In the genomic region with DNA sequence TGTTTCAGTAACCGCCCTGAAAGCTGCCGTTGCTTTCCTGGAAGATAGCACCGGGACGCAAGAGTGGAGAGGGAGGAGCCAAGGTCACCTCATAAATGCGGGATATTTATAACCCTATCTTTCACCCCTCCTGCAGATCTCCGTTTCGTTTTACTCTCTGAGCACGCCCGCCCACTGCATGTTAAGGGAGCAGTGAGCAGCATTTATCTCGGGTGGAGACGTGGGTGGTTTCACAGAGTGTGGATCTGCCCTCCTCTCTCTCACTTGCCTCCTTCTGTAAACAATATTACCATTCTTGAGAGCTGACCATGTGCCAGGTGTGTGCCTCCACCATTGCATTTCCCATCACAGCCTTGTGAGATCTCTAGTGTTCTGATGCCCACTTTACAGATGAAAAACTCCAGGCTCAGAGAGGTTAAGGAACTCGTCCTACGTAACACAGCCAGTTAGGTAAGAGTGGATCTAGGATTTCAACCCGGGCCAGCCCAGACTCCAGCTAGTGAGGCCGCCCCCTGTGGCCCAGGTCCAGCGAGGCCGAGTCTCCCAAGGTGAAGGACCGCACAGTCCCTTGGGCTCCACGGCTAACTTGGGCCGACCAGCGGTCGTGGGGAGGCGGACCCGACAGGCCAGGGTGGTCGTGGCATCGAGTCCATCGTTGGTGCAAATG, we compare ENCODE assay signal across 8 cellular contexts. TPM values are rescaled to one million over a fixed set of nuclear protein-coding genes. Genes with fewer than 3 reads are reported as not detected.
DNase-seq lines count a peak whose midpoint lies in the region; ATAC-seq and TF ChIP-seq lines count a peak whose summit lies in the region.

No MANE protein-coding gene starts in this region.

- no peak for TF ChIP-seq CTCF in CD8-positive, alpha-beta T cell (IDR thresholded peaks at IDR 0.05)
- no peak for TF ChIP-seq CTCF in cardiac fibroblast (IDR thresholded peaks at IDR 0.05; ENCODE audit: low read depth, low read length)

- peak overlapping the region; percentile 81 for H3K4me3 Mint-ChIP-seq in CD8-positive, alpha-beta T cell

- no peaks in the 10 kb centered on the region for H3K36me3 Mint-ChIP-seq in CD8-positive, alpha-beta T cell

- intact Hi-C loops in CD8-positive, alpha-beta T cell (cut with DNase I, micrococcal nuclease), result loop anchor here in 1 of 2 experiments (2.0 kb wide), 1 partner anchor 51 kb away; a partner anchor contains a TSS
- intact Hi-C loops in left colon (cut with DNase I, micrococcal nuclease), result no loop called here

- CTCF ChIA-PET in CD8-positive, alpha-beta T cell (lab: Charles Lee), result no interaction called here

- H3K9me3 Mint-ChIP-seq in CD8-positive, alpha-beta T cell, result no peaks in the 10 kb centered on the region

- peaks cover 13% of the 10 kb centered on the region for H3K4me1 Mint-ChIP-seq in CD8-positive, alpha-beta T cell (ENCODE audit: low read depth)

- DNase-seq in CD8-positive, alpha-beta T cell, result no peak
- DNase-seq in RPMI7951 (ENCODE audit: low read depth), result peak; percentile 77
- peak; percentile 80 to 96 for DNase-seq in cardiac fibroblast (ENCODE audit: low read depth in 2 of 2)
- DNase-seq in left colon, result peak; percentile 83 to 96
- peak; percentile 26 for DNase-seq in stimulated activated CD4-positive, alpha-beta T cell treated with anti-CD3 and anti-CD28 coated beads, Interleukin-2, amount 100 ng/mL, for 4 hours (ENCODE audit: low read depth)
- DNase-seq in NCI-H1105 (lab: John Stamatoyannopoulos, UW), result no peak

- no peaks in the 10 kb centered on the region for H3K36me3 ChIP-seq in CD8-positive, alpha-beta T cell (ENCODE audit: insufficient read depth, low read length)

- no peak overlapping the region for H3K27ac ChIP-seq in CD8-positive, alpha-beta T cell (ENCODE audit: low read depth, low read length)

- peak overlapping the region; percentile 47 for H3K4me3 ChIP-seq in CD8-positive, alpha-beta T cell (ENCODE audit: low read depth, low read length)
- H3K4me3 ChIP-seq in cardiac fibroblast (replicated peaks in 1 of 2; ENCODE audit: low read depth in 2 of 2, low read length in 2 of 2), result peak overlapping the region; percentile 56 to 70

- no peaks in the 10 kb centered on the region for H3K9me3 ChIP-seq in CD8-positive, alpha-beta T cell (ENCODE audit: low read length)

- POLR2A ChIA-PET in CD8-positive, alpha-beta T cell (lab: Charles Lee), result interaction anchor here (1.5 kb wide), 1 partner anchor 16 kb away, joined by 4 read pairs; a partner anchor contains a TSS

- H3K27ac Mint-ChIP-seq in CD8-positive, alpha-beta T cell, result no peak overlapping the region

- peaks cover 10% of the 10 kb centered on the region for H3K4me1 ChIP-seq in CD8-positive, alpha-beta T cell (ENCODE audit: insufficient read depth, low read length)

- H3K27me3 Mint-ChIP-seq in CD8-positive, alpha-beta T cell (ENCODE audit: low read depth), result peaks cover 2% of the 10 kb centered on the region

- ATAC-seq in CD8-positive, alpha-beta T cell, result no peak
- ATAC-seq in GM19324 (IDR thresholded peaks at IDR 0.05; ENCODE audit: low FRiP score, unreplicated experiment) (peak; percentile 55), HG03354 (IDR thresholded peaks at IDR 0.05; ENCODE audit: poor library complexity, severe bottlenecking, unreplicated experiment) (peak; percentile 43), left colon (peak; percentile 79)

- no peaks in the 10 kb centered on the region for H3K27me3 ChIP-seq in CD8-positive, alpha-beta T cell (ENCODE audit: insufficient read depth, low read length)

RNA-seq across cellular contexts. Expression of a gene that starts 16.9 kb away (rescaled TPM):
- total RNA-seq in CD8-positive, alpha-beta T cell, result 10 to 100 TPM in 1 of 2 experiments, 1 to 10 TPM in 1; 7.5 to 12.3 TPM
- 18.1 and 20.9 TPM in 2 replicates for total RNA-seq in RPMI7951 (2014; rRNA removed; shearing (Covaris generic))
- total RNA-seq in left colon, result 100 to 1,000 TPM in 1 of 2 donors, 10 to 100 TPM in 1; 97.2 to 165 TPM

RNA-seq across cellular contexts. Expression of a gene that starts 49.5 kb away (rescaled TPM):
- 100 to 1,000 TPM; 251 to 268 TPM for total RNA-seq in CD8-positive, alpha-beta T cell
- total RNA-seq in RPMI7951 (2014; rRNA removed; shearing (Covaris generic)), result 86.9 and 92.3 TPM in 2 replicates
- 100 to 1,000 TPM; 235 to 242 TPM for total RNA-seq in left colon

RNA-seq across cellular contexts. Expression of a gene that starts 49.8 kb away (rescaled TPM):
- total RNA-seq in CD8-positive, alpha-beta T cell, result 1 to 10 TPM; 4.4 to 7.1 TPM
- 4.3 and 5.9 TPM in 2 replicates for total RNA-seq in RPMI7951 (2014; rRNA removed; shearing (Covaris generic))
- 10 to 100 TPM; 19.6 to 22.3 TPM for total RNA-seq in left colon

Comparison
In these comparisons a context has a peak if more than half of its experiments do, and no peak if none do; other contexts are left out.
1. DNase-seq: peak in RPMI7951 (single experiment), cardiac fibroblast (2 of 2), left colon (2 of 2) and stimulated activated CD4-positive, alpha-beta T cell treated with anti-CD3 and anti-CD28 coated beads, Interleukin-2, amount 100 ng/mL, for 4 hours (single experiment); none in CD8-positive, alpha-beta T cell (0 of 7) and NCI-H1105 (single experiment).